ENCODE assay signal across 10 cellular contexts in the genomic region with DNA sequence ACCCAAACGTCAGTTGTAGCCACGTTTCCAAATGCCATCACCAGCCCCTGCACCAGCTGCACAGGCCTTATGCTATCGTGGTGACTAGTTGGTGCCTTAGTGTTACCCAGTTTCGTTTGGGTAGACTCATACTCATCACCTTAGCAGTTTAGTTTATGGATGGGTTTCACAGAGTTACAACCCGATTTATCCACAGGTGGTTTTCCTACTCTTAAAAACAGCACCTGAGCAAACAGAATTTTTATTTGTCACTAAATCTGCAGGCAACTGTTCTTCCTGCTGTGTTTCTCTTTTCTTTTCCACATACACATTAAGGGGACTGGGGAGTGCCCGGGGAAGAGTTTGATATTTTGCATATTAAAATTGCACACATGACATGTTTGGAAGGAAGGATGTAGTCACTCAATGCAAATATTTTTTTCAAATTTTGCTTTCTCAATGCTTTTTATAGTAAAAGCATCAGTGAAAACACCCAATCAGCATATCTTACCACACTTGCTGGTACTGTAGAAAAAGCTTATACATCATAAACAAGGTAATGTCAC.
DNase-seq lines count a peak whose midpoint lies in the region; ATAC-seq and TF ChIP-seq lines count a peak whose summit lies in the region.
"Had no signal": no experiment of that assay in that cellular context is flagged by ENCODE, and none has a peak within 500 bp of the region (broad histone marks: within the 10 kb centered on the region; RNA-seq: fewer than 3 reads in every experiment).

No MANE protein-coding gene starts in this region.

- peak; percentile 24 for ATAC-seq in GM19468 (IDR thresholded peaks at IDR 0.05; ENCODE audit: extremely low read depth, unreplicated experiment)
- ATAC-seq in HG03432 (IDR thresholded peaks at IDR 0.05; ENCODE audit: unreplicated experiment): peak; percentile 45

- DNase-seq in GM12865 (ENCODE audit: low read depth) (peak; percentile 78), HUDEP-2 (lab: John Stamatoyannopoulos, UW; ENCODE audit: unreplicated experiment in 76 of 76) (no peak), GM19240 (ENCODE audit: insufficient read length, low spot score) (no peak), KBM-7 (no peak), AML-193 (lab: John Stamatoyannopoulos, UW) (no peak)
- DNase-seq: SW 1271 had no signal

- H3K27ac Mint-ChIP-seq in activated naive CD8-positive, alpha-beta T cell: peak overlapping the region; percentile 83

- TF ChIP-seq CTCF in GM12865 (IDR thresholded peaks at IDR 0.05; ENCODE audit: insufficient read depth, low read depth, low read length, missing control alignments): no peak

- peaks cover 8% of the 10 kb centered on the region for H3K4me1 Mint-ChIP-seq in activated naive CD8-positive, alpha-beta T cell (ENCODE audit: low read depth)

- H3K27me3 Mint-ChIP-seq in activated naive CD8-positive, alpha-beta T cell: no peaks in the 10 kb centered on the region

- H3K9me3 Mint-ChIP-seq in activated naive CD8-positive, alpha-beta T cell (ENCODE audit: low read depth): no peaks in the 10 kb centered on the region

- no peak overlapping the region for H3K4me3 Mint-ChIP-seq in activated naive CD8-positive, alpha-beta T cell

- H3K36me3 Mint-ChIP-seq in activated naive CD8-positive, alpha-beta T cell: peaks cover 22% of the 10 kb centered on the region

- in situ Hi-C loops in KBM-7 (cut with MboI; ENCODE audit: low pct_unique_long_range_greater_than_20kb, low sequenced_read_pairs): no loop called here

- H3K4me3 ChIP-seq in GM12865 (ENCODE audit: low read depth, low read length): peak overlapping the region; percentile 17
- H3K4me3 ChIP-seq: thoracic aorta had no signal
